Comparison of ENCODE assay signal across 1 cellular context in genomic region chr18:22987547-22988182, GRCh38.
TF ChIP-seq lines count a peak whose summit lies in the region.

No MANE protein-coding gene starts in this region.

TF ChIP-seq in GM12878, 131 proteins besides CTCF, POLR2A, EP300 and RAD21:
- no peak for TF ChIP-seq ZNF274 (IDR thresholded peaks at IDR 0.05; ENCODE audit: insufficient read depth, insufficient read length)
- no peak for TF ChIP-seq NR2C1 (IDR thresholded peaks at IDR 0.05)
- TF ChIP-seq JUNB (IDR thresholded peaks at IDR 0.05): no peak
- TF ChIP-seq STAT1 (conservative IDR thresholded peaks at IDR 0.05): no peak
- no peak for TF ChIP-seq CREM (IDR thresholded peaks at IDR 0.05; ENCODE audit: low read depth)
- no peak for TF ChIP-seq SIN3A (IDR thresholded peaks at IDR 0.05; ENCODE audit: low read depth, low read length)
- TF ChIP-seq BCL11A (IDR thresholded peaks at IDR 0.05; ENCODE audit: low read depth, low read length): no peak
- no peak for TF ChIP-seq NR2F1 (conservative IDR thresholded peaks at IDR 0.05)
- no peak for TF ChIP-seq PML (IDR thresholded peaks at IDR 0.05; ENCODE audit: low read length)
- TF ChIP-seq RELB (IDR thresholded peaks at IDR 0.05; ENCODE audit: low read depth): no peak
- TF ChIP-seq SRF (IDR thresholded peaks at IDR 0.05; ENCODE audit: low read depth in 2 of 2, low read length in 2 of 2): no peak
- no peak for TF ChIP-seq LARP7 (IDR thresholded peaks at IDR 0.05)
- no peak for TF ChIP-seq DPF2 (IDR thresholded peaks at IDR 0.05)
- TF ChIP-seq IRF3 (IDR thresholded peaks at IDR 0.05): no peak
- TF ChIP-seq MAX (IDR thresholded peaks at IDR 0.05; ENCODE audit: low read depth, low read length): no peak
- TF ChIP-seq SREBF1 (IDR thresholded peaks at IDR 0.05; ENCODE audit: low read length): no peak
- no peak for TF ChIP-seq FOXK2 (IDR thresholded peaks at IDR 0.05)
- TF ChIP-seq PAX8 (IDR thresholded peaks at IDR 0.05): no peak
- no peak for TF ChIP-seq RELA (IDR thresholded peaks at IDR 0.05; ENCODE audit: borderline replicate concordance, partially characterized antibody)
- no peak for TF ChIP-seq ATF2 (IDR thresholded peaks at IDR 0.05; ENCODE audit: low read length)
